8 cellular contexts compared by ENCODE assay signal in genomic region chr3:184305577-184305976, GRCh38. TPM values are rescaled to one million over a fixed set of nuclear protein-coding genes. Genes with fewer than 3 reads are reported as not detected.
DNase-seq lines count a peak whose midpoint lies in the region; ATAC-seq and TF ChIP-seq lines count a peak whose summit lies in the region.
"Had no signal": no experiment of that assay in that cellular context is flagged by ENCODE, and none has a peak within 500 bp of the region (broad histone marks: within the 10 kb centered on the region; RNA-seq: fewer than 3 reads in every experiment).

No MANE protein-coding gene starts in this region.

- peaks cover 1% of the 10 kb centered on the region for H3K4me1 Mint-ChIP-seq in neural progenitor cell

- H3K36me3 ChIP-seq in mammary epithelial cell (ENCODE audit: insufficient read depth, low read length) (peaks cover 72% of the 10 kb centered on the region), neural progenitor cell (peaks cover 3% of the 10 kb centered on the region)

- WGBS in mammary epithelial cell (ENCODE audit: low coverage, missing lambda C conversion rate) = 100% methylated on average over 1 of the region's 1 CpG

- H3K4me3 ChIP-seq in mammary epithelial cell (replicated peaks in 1 of 3; ENCODE audit: insufficient read depth in 1 of 3, low read depth in 2 of 3, low read length in 3 of 3) (no peak overlapping the region), neural progenitor cell (no peak overlapping the region)

- POLR2A ChIA-PET in GM10248 (lab: Yijun Ruan, JAX) = no interaction called here

- in situ Hi-C loops in mammary epithelial cell (cut with MboI; ENCODE audit: low sequenced_read_pairs in 2 of 2) = no loop called here

- no peaks in the 10 kb centered on the region for H3K9me3 Mint-ChIP-seq in neural progenitor cell
- H3K9me3 Mint-ChIP-seq: dendritic cell treated with granulocyte-macrophage colony-stimulating factor and Interleukin-4, amounts not matched to agents 40 ng/mL and 50 ng/mL, for 4 days had no signal

- H4K20me1 ChIP-seq in mammary epithelial cell (ENCODE audit: insufficient read depth, low read length) = no peaks in the 10 kb centered on the region
- peaks cover 8% of the 10 kb centered on the region for H4K20me1 ChIP-seq in neural progenitor cell (ENCODE audit: low read depth)

- TF ChIP-seq CTCF in GM10248 (IDR thresholded peaks at IDR 0.05; ENCODE audit: control extremely low read depth, extremely low read depth, low read depth, missing control alignments) (peak; percentile 40), mammary epithelial cell (conservative IDR thresholded peaks at IDR 0.05 in 1 of 2, IDR thresholded peaks at IDR 0.05 in 1 of 2; ENCODE audit: extremely low read depth in 1 of 2, insufficient read depth in 1 of 2, low read depth in 1 of 2, low read length in 2 of 2) (peak; percentile 37 to 47), neural progenitor cell (IDR thresholded peaks at IDR 0.05) (peak; percentile 31)

- peaks cover 3% of the 10 kb centered on the region for H3F3A ChIP-seq in neural progenitor cell (ENCODE audit: low read depth)

- H3K4me1 ChIP-seq in mammary epithelial cell (ENCODE audit: insufficient read depth, low read length) = peaks cover 9% of the 10 kb centered on the region
- H3K4me1 ChIP-seq in neural progenitor cell = no peaks in the 10 kb centered on the region

- no peak overlapping the region for H3K4me3 Mint-ChIP-seq in neural progenitor cell
- H3K4me3 Mint-ChIP-seq: dendritic cell treated with granulocyte-macrophage colony-stimulating factor and Interleukin-4, amounts not matched to agents 40 ng/mL and 50 ng/mL, for 4 days had no signal

- H3K9ac ChIP-seq in mammary epithelial cell (ENCODE audit: insufficient read depth, low read length) (no peak overlapping the region), neural progenitor cell (no peak overlapping the region)

- no peak overlapping the region for H3K27ac Mint-ChIP-seq in neural progenitor cell
- H3K27ac Mint-ChIP-seq: dendritic cell treated with granulocyte-macrophage colony-stimulating factor and Interleukin-4, amounts not matched to agents 40 ng/mL and 50 ng/mL, for 4 days had no signal

- no peaks in the 10 kb centered on the region for H3K9me3 ChIP-seq in mammary epithelial cell (replicated peaks; ENCODE audit: insufficient read depth, low read length)
- no peaks in the 10 kb centered on the region for H3K9me3 ChIP-seq in neural progenitor cell (ENCODE audit: low read depth)

- H3K36me3 Mint-ChIP-seq in neural progenitor cell = peaks cover 58% of the 10 kb centered on the region

- no peaks in the 10 kb centered on the region for H3K27me3 Mint-ChIP-seq in neural progenitor cell (ENCODE audit: insufficient read depth, low read depth)
- H3K27me3 Mint-ChIP-seq: dendritic cell treated with granulocyte-macrophage colony-stimulating factor and Interleukin-4, amounts not matched to agents 40 ng/mL and 50 ng/mL, for 4 days had no signal

- H3K4me2 ChIP-seq in mammary epithelial cell (ENCODE audit: insufficient read depth, low read depth, low read length) (no peak overlapping the region), neural progenitor cell (no peak overlapping the region)

- DNase-seq in GM10248 (ENCODE audit: extremely low spot score) (no peak), M059J (ENCODE audit: low read depth) (peak; percentile 33), mammary epithelial cell (no peak), neural progenitor cell (ENCODE audit: low spot score) (no peak), NCI-H128 (lab: John Stamatoyannopoulos, UW; ENCODE audit: unreplicated experiment) (no peak)

- intact Hi-C loops in mammary epithelial cell (cut with micrococcal nuclease) = no loop called here

- H2AFZ ChIP-seq in mammary epithelial cell (ENCODE audit: low read depth, low read length) (no peak overlapping the region), neural progenitor cell (replicated peaks) (no peak overlapping the region)

- H3K79me2 ChIP-seq in mammary epithelial cell (ENCODE audit: insufficient read depth, low read length) = peaks cover 67% of the 10 kb centered on the region
- peaks cover 17% of the 10 kb centered on the region for H3K79me2 ChIP-seq in neural progenitor cell (ENCODE audit: low read depth)

- H3K27ac ChIP-seq in mammary epithelial cell (ENCODE audit: insufficient read depth, low read depth, low read length) (no peak overlapping the region), neural progenitor cell (no peak overlapping the region)

- CTCF ChIA-PET in GM10248 (lab: Yijun Ruan, JAX) (interaction anchor here (1.0 to 1.7 kb wide), 4 partner anchors 15 to 509 kb away, joined by 3 to 7 read pairs (median 4); no protein-coding TSS in a partner anchor), mammary epithelial cell (lab: Charles Lee; ENCODE audit: low non-redundant PET) (interaction anchor here (0.5 to 0.6 kb wide), 2 partner anchors 51 to 129 kb away, joined by 3 to 6 read pairs; no protein-coding TSS in a partner anchor)

- H3K27me3 ChIP-seq in mammary epithelial cell (ENCODE audit: insufficient read depth, low read length) (no peaks in the 10 kb centered on the region), neural progenitor cell (no peaks in the 10 kb centered on the region)

- ATAC-seq in HG03521 (IDR thresholded peaks at IDR 0.05; ENCODE audit: unreplicated experiment) = no peak
- no peak for ATAC-seq in HG02981 (IDR thresholded peaks at IDR 0.05; ENCODE audit: unreplicated experiment)

- no TSS peak for BruUV-seq in mammary epithelial cell (replicated peaks; lab: Mats Ljungman, UMichigan)

- dilution Hi-C loops in mammary epithelial cell (cut with HindIII; ENCODE audit: low sequenced_read_pairs) = no loop called here

RNA-seq across cellular contexts. Expression of gene PSMD2, which starts 6.5 kb away (rescaled TPM):
- 902 and 1,026 TPM in 2 replicates for total RNA-seq in M059J (2014; rRNA removed; shearing (Covaris generic))
- total RNA-seq in mammary epithelial cell (100 to 1,000 TPM; 276 to 541 TPM), neural progenitor cell (ENCODE audit: low replicate concordance) (234 and 476 TPM in 2 replicates)
- 485 TPM for polyA plus RNA-seq in mammary epithelial cell
- 594 TPM for polyA minus RNA-seq in mammary epithelial cell

RNA-seq across cellular contexts. Expression of gene EIF4G1, which starts 8.8 kb away (rescaled TPM):
- 231 and 422 TPM in 2 replicates for total RNA-seq in M059J (2014; rRNA removed; shearing (Covaris generic))
- total RNA-seq in mammary epithelial cell (100 to 1,000 TPM; 278 to 534 TPM), neural progenitor cell (ENCODE audit: low replicate concordance) (137 and 207 TPM in 2 replicates)
- 528 TPM for polyA plus RNA-seq in mammary epithelial cell
- 785 TPM for polyA minus RNA-seq in mammary epithelial cell

RNA-seq across cellular contexts. Expression of gene ECE2, which starts 29.8 kb away (rescaled TPM):
- total RNA-seq in M059J (2014; rRNA removed; shearing (Covaris generic)) = not detected in 2 replicates
- total RNA-seq in mammary epithelial cell (under 1 TPM in 1 of 2 donors, not detected in 1; 0.33 TPM), neural progenitor cell (ENCODE audit: low replicate concordance) (0.15 TPM in 1 of 2 replicates, not detected in the other)
- not detected for polyA plus RNA-seq in mammary epithelial cell
- not detected for polyA minus RNA-seq in mammary epithelial cell

RNA-seq across cellular contexts. Expression of gene FAM131A, which starts 31.8 kb away (rescaled TPM):
- 14.1 and 24.6 TPM in 2 replicates for total RNA-seq in M059J (2014; rRNA removed; shearing (Covaris generic))
- total RNA-seq in mammary epithelial cell (10 to 100 TPM; 10.7 to 15.5 TPM), neural progenitor cell (ENCODE audit: low replicate concordance) (17.2 and 37.7 TPM in 2 replicates)
- 12.1 TPM for polyA plus RNA-seq in mammary epithelial cell
- polyA minus RNA-seq in mammary epithelial cell = 14.8 TPM

RNA-seq across cellular contexts. Expression of gene CAMK2N2, which starts 44.2 kb away (rescaled TPM):
- total RNA-seq in M059J (2014; rRNA removed; shearing (Covaris generic)) = 1.1 TPM in 1 of 2 replicates, not detected in the other
- total RNA-seq in mammary epithelial cell (1 to 10 TPM in 1 of 2 donors, not detected in 1; 3.7 TPM), neural progenitor cell (ENCODE audit: low replicate concordance) (0.71 TPM in 1 of 2 replicates, not detected in the other)
- 0.92 TPM for polyA plus RNA-seq in mammary epithelial cell
- 0.98 TPM for polyA minus RNA-seq in mammary epithelial cell
